9 cellular contexts compared by ENCODE assay signal in the genomic region with DNA sequence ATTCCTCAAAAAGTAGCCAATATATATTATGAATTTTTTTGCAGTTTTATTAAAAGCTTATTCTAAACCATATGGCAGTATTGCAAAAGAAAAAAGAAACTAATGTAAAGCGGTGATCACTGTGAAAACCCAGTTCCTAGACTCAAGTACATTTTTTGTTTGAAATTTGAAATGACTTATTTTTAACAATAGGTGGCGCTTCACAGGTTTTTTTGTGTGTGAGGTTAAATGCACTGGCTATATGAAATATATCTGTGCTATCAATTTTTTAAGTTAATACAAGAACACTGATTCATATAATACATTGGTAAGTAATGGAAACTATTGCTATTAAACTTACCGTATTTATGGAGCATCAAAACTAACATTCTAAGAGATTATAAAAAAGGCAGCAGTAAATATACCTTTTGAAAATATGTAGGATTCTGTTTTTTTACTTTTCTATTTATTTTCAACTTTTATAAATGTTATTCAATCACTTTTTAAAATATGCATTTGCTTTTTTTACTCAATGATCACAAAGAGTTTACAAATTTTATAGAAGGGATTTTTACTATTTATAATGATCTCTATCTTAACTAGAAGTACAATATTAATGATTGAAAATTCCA. TPM values are rescaled to one million over a fixed set of nuclear protein-coding genes. Genes with fewer than 3 reads are reported as not detected.
A peak's percentile ranks its signal among the peaks of the same experiment; 100 is the strongest.
DNase-seq lines count a peak whose midpoint lies in the region; ATAC-seq and TF ChIP-seq lines count a peak whose summit lies in the region.
"Had no signal": no experiment of that assay in that cellular context is flagged by ENCODE, and none has a peak within 500 bp of the region (broad histone marks: within the 10 kb centered on the region; RNA-seq: fewer than 3 reads in every experiment).

No MANE protein-coding gene starts in this region.

- H2BK5ac ChIP-seq in IMR-90 (ENCODE audit: low read depth, low read length, poor library complexity, severe bottlenecking), result no peak overlapping the region

- H3K27ac ChIP-seq in DOHH2 (ENCODE audit: low read depth, low read length) (no peak overlapping the region), IMR-90 (ENCODE audit: insufficient read depth, low read length) (no peak overlapping the region)

- H3K27me3 ChIP-seq in DOHH2 (ENCODE audit: control insufficient read depth, low read length) (peaks cover 9% of the 10 kb centered on the region), IMR-90 (ENCODE audit: control insufficient read depth, insufficient read depth, low read length) (no peaks in the 10 kb centered on the region)

- in situ Hi-C loops in IMR-90 (cut with MboI; ENCODE audit: low sequenced_read_pairs), result loop anchor here (10.0 kb wide), 1 partner anchor 854 kb away; no protein-coding TSS in a partner anchor

- H2BK20ac ChIP-seq in IMR-90 (ENCODE audit: low read depth, low read length), result no peak overlapping the region

- H3K9me3 Mint-ChIP-seq in activated naive CD8-positive, alpha-beta T cell treated with anti-CD3 and anti-CD28 coated beads, Interleukin-2, amount 50 U/mL, for 24 hours, result no peaks in the 10 kb centered on the region
- H3K9me3 Mint-ChIP-seq in mesothelial cell of epicardium, result no peaks in the 10 kb centered on the region
- H3K9me3 Mint-ChIP-seq: IgD-negative memory B cell had no signal

- no peak overlapping the region for H3K14ac ChIP-seq in IMR-90 (replicated peaks; ENCODE audit: low read depth, low read length)

- H4K8ac ChIP-seq in IMR-90 (ENCODE audit: low read depth in 2 of 2, low read length in 2 of 2), result no peak overlapping the region

- intact Hi-C loops in IMR-90 (cut with micrococcal nuclease), result no loop called here

- peak; percentile 32 for DNase-seq in IMR-90
- no peak for DNase-seq in activated naive CD8-positive, alpha-beta T cell treated with anti-CD3 and anti-CD28 coated beads, Interleukin-2, amount 50 U/mL, for 24 hours
- DNase-seq in mesothelial cell of epicardium (ENCODE audit: low spot score in 2 of 2, unreplicated experiment in 2 of 2), result no peak
- DNase-seq in NCI-H2196 treated with DMSO at 0.1 percent for 48 hours (lab: John Stamatoyannopoulos, UW; ENCODE audit: unreplicated experiment), result no peak
- DNase-seq in NCI-H524 treated with DMSO at 0.1 percent for 48 hours (lab: John Stamatoyannopoulos, UW), result no peak

- no CpG with 5 or more reads among the region's 3 CpGs for WGBS in IMR-90 (ENCODE audit: extremely low coverage in 2 of 2, insufficient read length in 1 of 2), 2 experiments

- H3K36me3 Mint-ChIP-seq in activated naive CD8-positive, alpha-beta T cell treated with anti-CD3 and anti-CD28 coated beads, Interleukin-2, amount 50 U/mL, for 24 hours (ENCODE audit: low read depth), result no peaks in the 10 kb centered on the region
- H3K36me3 Mint-ChIP-seq in mesothelial cell of epicardium, result no peaks in the 10 kb centered on the region
- H3K36me3 Mint-ChIP-seq: IgD-negative memory B cell had no signal

- H3K4me3 Mint-ChIP-seq in activated naive CD8-positive, alpha-beta T cell treated with anti-CD3 and anti-CD28 coated beads, Interleukin-2, amount 50 U/mL, for 24 hours, result no peak overlapping the region
- no peak overlapping the region for H3K4me3 Mint-ChIP-seq in mesothelial cell of epicardium
- H3K4me3 Mint-ChIP-seq: IgD-negative memory B cell had no signal

- no peak overlapping the region for H4K5ac ChIP-seq in IMR-90 (ENCODE audit: low read depth, low read length)

- POLR2A ChIA-PET in IMR-90 (lab: Charles Lee; ENCODE audit: unreplicated experiment), result no interaction called here

- H2BK15ac ChIP-seq in IMR-90 (ENCODE audit: low read depth, low read length), result no peak overlapping the region

- no peak overlapping the region for H3K56ac ChIP-seq in IMR-90 (ENCODE audit: extremely low read depth, insufficient read depth, low read length)

- no peak overlapping the region for H4K91ac ChIP-seq in IMR-90 (ENCODE audit: insufficient read depth, low read depth, low read length)

- H2BK120ac ChIP-seq in IMR-90 (ENCODE audit: low read depth, low read length), result no peak overlapping the region

- H3K9me1 ChIP-seq in IMR-90 (ENCODE audit: insufficient read depth, low read length), result no peaks in the 10 kb centered on the region

- no peak overlapping the region for H3K4me2 ChIP-seq in DOHH2 (ENCODE audit: low read length)
- H3K4me2 ChIP-seq in IMR-90 (ENCODE audit: low read depth, low read length), result no peak overlapping the region

- H3K18ac ChIP-seq in IMR-90 (ENCODE audit: low read depth, low read length), result no peak overlapping the region

- no peak for TF ChIP-seq POLR2A in IMR-90 (IDR thresholded peaks at IDR 0.05; ENCODE audit: low read depth, low read length)

- no peaks in the 10 kb centered on the region for H4K20me1 ChIP-seq in DOHH2 (ENCODE audit: control insufficient read depth, insufficient read depth, low read depth, low read length)
- H4K20me1 ChIP-seq in IMR-90 (ENCODE audit: insufficient read depth, low read length), result no peaks in the 10 kb centered on the region

- CTCF ChIA-PET in IMR-90 (lab: Yijun Ruan, JAX), result interaction anchor here (0.6 to 1.5 kb wide), 2 partner anchors 10 to 11 kb away, joined by 3 read pairs; no protein-coding TSS in a partner anchor

- no peaks in the 10 kb centered on the region for H3K9me2 ChIP-seq in DOHH2 (replicated peaks; ENCODE audit: control insufficient read depth, low read length)

- H3K9ac ChIP-seq in IMR-90 (ENCODE audit: low read depth, low read length), result no peak overlapping the region

- H3K9me3 ChIP-seq in DOHH2 (ENCODE audit: control insufficient read depth, insufficient read depth, low read length) (no peaks in the 10 kb centered on the region), IMR-90 (ENCODE audit: control insufficient read depth, insufficient read depth, low read length) (no peaks in the 10 kb centered on the region)

- no peak overlapping the region for H3K23ac ChIP-seq in IMR-90 (ENCODE audit: low read depth, low read length)

- H3K4me1 ChIP-seq in DOHH2 (ENCODE audit: control insufficient read depth, low read length) (no peaks in the 10 kb centered on the region), IMR-90 (ENCODE audit: control insufficient read depth, insufficient read depth, low read length) (no peaks in the 10 kb centered on the region)

- no peak overlapping the region for H3K27ac Mint-ChIP-seq in activated naive CD8-positive, alpha-beta T cell treated with anti-CD3 and anti-CD28 coated beads, Interleukin-2, amount 50 U/mL, for 24 hours
- H3K27ac Mint-ChIP-seq in mesothelial cell of epicardium, result no peak overlapping the region
- H3K27ac Mint-ChIP-seq: IgD-negative memory B cell had no signal

- H3K4ac ChIP-seq in IMR-90 (ENCODE audit: low read depth, low read length), result no peak overlapping the region

- no peaks in the 10 kb centered on the region for H3K79me1 ChIP-seq in IMR-90 (ENCODE audit: low read depth in 1 of 2, low read length in 2 of 2)

- no peak overlapping the region for H3K4me3 ChIP-seq in DOHH2 (ENCODE audit: low read length)
- H3K4me3 ChIP-seq in IMR-90 (ENCODE audit: insufficient read depth, low read depth, low read length), result no peak overlapping the region

- H3K79me2 ChIP-seq in DOHH2 (ENCODE audit: control insufficient read depth, low read length), result no peaks in the 10 kb centered on the region

- H2AFZ ChIP-seq in IMR-90 (replicated peaks; ENCODE audit: low read length, poor library complexity), result no peak overlapping the region

- H2AK9ac ChIP-seq in IMR-90 (replicated peaks; ENCODE audit: low read depth, low read length, poor library complexity), result no peak overlapping the region

- H3K36me3 ChIP-seq in DOHH2 (ENCODE audit: control insufficient read depth, low read length), result no peaks in the 10 kb centered on the region
- H3K36me3 ChIP-seq in IMR-90 (ENCODE audit: control insufficient read depth, insufficient read depth, low read length), result no peaks in the 10 kb centered on the region

- TF ChIP-seq CTCF in DOHH2 (IDR thresholded peaks at IDR 0.05; ENCODE audit: low read depth, low read length, poor library complexity, severe bottlenecking) (peak; percentile 57), IMR-90 (conservative IDR thresholded peaks at IDR 0.05; ENCODE audit: low read depth, low read length) (peak; percentile 54), mesothelial cell of epicardium (IDR thresholded peaks at IDR 0.05; ENCODE audit: unreplicated experiment) (peak; percentile 66)

- H2AK5ac ChIP-seq in IMR-90 (ENCODE audit: low read depth, low read length), result no peak overlapping the region

- H3K4me1 Mint-ChIP-seq in activated naive CD8-positive, alpha-beta T cell treated with anti-CD3 and anti-CD28 coated beads, Interleukin-2, amount 50 U/mL, for 24 hours, result peaks cover 6% of the 10 kb centered on the region
- H3K4me1 Mint-ChIP-seq in mesothelial cell of epicardium, result peaks cover 11% of the 10 kb centered on the region
- H3K4me1 Mint-ChIP-seq: IgD-negative memory B cell had no signal

- peak; percentile 59 for TF ChIP-seq RAD21 in IMR-90 (IDR thresholded peaks at IDR 0.05; ENCODE audit: low read length)

- no TSS peak for BruUV-seq in IMR-90 (replicated peaks; lab: Mats Ljungman, UMichigan)

- H3F3A ChIP-seq in DOHH2 (ENCODE audit: control insufficient read depth, insufficient read depth), result no peaks in the 10 kb centered on the region

- H3K27me3 Mint-ChIP-seq in activated naive CD8-positive, alpha-beta T cell treated with anti-CD3 and anti-CD28 coated beads, Interleukin-2, amount 50 U/mL, for 24 hours, result no peaks in the 10 kb centered on the region
- H3K27me3 Mint-ChIP-seq in mesothelial cell of epicardium (ENCODE audit: low read depth), result no peaks in the 10 kb centered on the region

- ATAC-seq in IMR-90 (ENCODE audit: low read depth) (no peak), GM21381 (IDR thresholded peaks at IDR 0.05; ENCODE audit: unreplicated experiment) (no peak), GM21786 (IDR thresholded peaks at IDR 0.05; ENCODE audit: unreplicated experiment) (no peak)
- ATAC-seq in activated naive CD8-positive, alpha-beta T cell treated with anti-CD3 and anti-CD28 coated beads, Interleukin-2, amount 50 U/mL, for 24 hours, result peak; percentile 40

- dilution Hi-C loops in IMR-90 (cut with HindIII; ENCODE audit: low sequenced_read_pairs, unreplicated experiment), result no loop called here

TF ChIP-seq in IMR-90, 13 proteins besides CTCF, POLR2A, EP300 and RAD21 (continues in another document):
- TF ChIP-seq, protein P1, sequence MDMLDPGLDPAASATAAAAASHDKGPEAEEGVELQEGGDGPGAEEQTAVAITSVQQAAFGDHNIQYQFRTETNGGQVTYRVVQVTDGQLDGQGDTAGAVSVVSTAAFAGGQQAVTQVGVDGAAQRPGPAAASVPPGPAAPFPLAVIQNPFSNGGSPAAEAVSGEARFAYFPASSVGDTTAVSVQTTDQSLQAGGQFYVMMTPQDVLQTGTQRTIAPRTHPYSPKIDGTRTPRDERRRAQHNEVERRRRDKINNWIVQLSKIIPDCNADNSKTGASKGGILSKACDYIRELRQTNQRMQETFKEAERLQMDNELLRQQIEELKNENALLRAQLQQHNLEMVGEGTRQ (IDR thresholded peaks at IDR 0.05; ENCODE audit: low read depth, low read length), result no peak
- TF ChIP-seq NFE2L2 (IDR thresholded peaks at IDR 0.05; ENCODE audit: low read depth, low read length), result no peak
- TF ChIP-seq MXI1 (IDR thresholded peaks at IDR 0.05; ENCODE audit: borderline replicate concordance, low read depth, low read length), result no peak

RNA-seq across cellular contexts. Expression of a gene that starts 5.6 kb away (rescaled TPM):
- total RNA-seq in IMR-90 (2012; rRNA removed) (1.4 and 1.9 TPM in 2 replicates), mesothelial cell of epicardium (39.1 to 42.0 TPM (median 41.8 TPM) in 3 replicates)
- 2.2 and 2.6 TPM in 2 replicates for polyA plus RNA-seq in IMR-90 (2012; rRNA removed)
- 2.7 and 2.9 TPM in 2 replicates for polyA plus RNA-seq in IMR-90 (2012; cell fraction: cytosol; rRNA removed)
- polyA plus RNA-seq in IMR-90 (2012; cell fraction: nucleus; rRNA removed; ENCODE audit: low replicate concordance), result 1.8 and 3.7 TPM in 2 replicates
- polyA plus RNA-seq: IgD-negative memory B cell had no signal

Comparison
In these comparisons a context has a peak if more than half of its experiments do, and no peak if none do; other contexts are left out.
1. RNA of a gene that starts 5.6 kb away (total RNA-seq): 39.1 to 42.0 TPM in mesothelial cell of epicardium; 1.4 to 1.9 TPM in IMR-90; every median in the first group is over 10 times any median in the second.
2. Peak in every context shown above with its lines, with median percentiles within 50 percentile points of each other: CTCF ChIP-seq.